8 cellular contexts compared by ENCODE assay signal in genomic region chr17:21452377-21453143, GRCh38.
DNase-seq lines count a peak whose midpoint lies in the region; ATAC-seq and TF ChIP-seq lines count a peak whose summit lies in the region.

No MANE protein-coding gene starts in this region.

- no TSS peak for BruUV-seq in PC-3 (replicated peaks; lab: Mats Ljungman, UMichigan)

- DNase-seq in GM10266 (ENCODE audit: extremely low spot score) (no peak), PC-3 (peak; percentile 54), brain microvascular endothelial cell (peak; percentile 59), sciatic nerve (ENCODE audit: low spot score) (peak; percentile 67), activated gamma-delta T cell treated with Interleukin-2 at 50 U/mL for 16 hours (no peak)

- no peaks in the 10 kb centered on the region for H3F3A ChIP-seq in PC-3 (ENCODE audit: low read length, unreplicated experiment)

- CTCF ChIA-PET in PC-3 (lab: Charles Lee) = no interaction called here

- in situ Hi-C loops in brain microvascular endothelial cell (cut with HindIII; ENCODE audit: low pct_ligation_motif_present, low sequenced_read_pairs) = no loop called here

- no peak overlapping the region for H3K4me3 ChIP-seq in PC-3 (ENCODE audit: low read length)
- peak overlapping the region; percentile 35 for H3K4me3 ChIP-seq in brain microvascular endothelial cell (ENCODE audit: low read depth, low read length)
- peak overlapping the region; percentile 39 for H3K4me3 ChIP-seq in iPS-18a (ENCODE audit: low read length)

- peaks cover 3% of the 10 kb centered on the region for H3K4me1 ChIP-seq in PC-3 (ENCODE audit: insufficient read depth, low read length)
- peaks cover 5% of the 10 kb centered on the region for H3K4me1 ChIP-seq in iPS-18a (ENCODE audit: control insufficient read depth, low read depth, low read length)

- H3K79me2 ChIP-seq in PC-3 (ENCODE audit: low read length) = no peaks in the 10 kb centered on the region

- no peak overlapping the region for H3K4me2 ChIP-seq in PC-3 (ENCODE audit: low read length)

- ATAC-seq in PC-3 (no peak), sciatic nerve (peak; percentile 85), HG03354 (IDR thresholded peaks at IDR 0.05; ENCODE audit: poor library complexity, severe bottlenecking, unreplicated experiment) (no peak), GM19395 (IDR thresholded peaks at IDR 0.05; ENCODE audit: unreplicated experiment) (no peak)

- POLR2A ChIA-PET in PC-3 (lab: Charles Lee; ENCODE audit: unreplicated experiment) = no interaction called here

- no peaks in the 10 kb centered on the region for H4K20me1 ChIP-seq in PC-3 (ENCODE audit: low read length)

- no peaks in the 10 kb centered on the region for H3K27me3 ChIP-seq in PC-3 (ENCODE audit: low read length)
- no peaks in the 10 kb centered on the region for H3K27me3 ChIP-seq in brain microvascular endothelial cell (replicated peaks)
- peaks cover 24% of the 10 kb centered on the region for H3K27me3 ChIP-seq in iPS-18a (ENCODE audit: control insufficient read depth, insufficient read depth, low read length)

- no peaks in the 10 kb centered on the region for H3K9me2 ChIP-seq in PC-3 (replicated peaks; ENCODE audit: low read length)

- TF ChIP-seq CTCF in GM10266 (IDR thresholded peaks at IDR 0.05; ENCODE audit: control insufficient read depth, insufficient read depth, low read depth, missing control alignments) (peak; percentile 28), PC-3 (conservative IDR thresholded peaks at IDR 0.05; ENCODE audit: low read depth, low read length) (peak; percentile 69), brain microvascular endothelial cell (IDR thresholded peaks at IDR 0.05; ENCODE audit: low read depth, low read length, missing control alignments) (peak; percentile 85)

- intact Hi-C loops in PC-3 (cut with micrococcal nuclease) = no loop called here
- intact Hi-C loops in sciatic nerve (cut with DNase I) = no loop called here

- H3K9ac ChIP-seq in PC-3 (ENCODE audit: low read length) (no peak overlapping the region), iPS-18a (ENCODE audit: low read length) (no peak overlapping the region)

- H3K9me3 ChIP-seq in PC-3 (ENCODE audit: low read length) (no peaks in the 10 kb centered on the region), iPS-18a (ENCODE audit: control insufficient read depth, low read depth, low read length) (no peaks in the 10 kb centered on the region)

- H3K36me3 ChIP-seq in PC-3 (ENCODE audit: low read depth, low read length) (no peaks in the 10 kb centered on the region), brain microvascular endothelial cell (replicated peaks) (no peaks in the 10 kb centered on the region), iPS-18a (ENCODE audit: control insufficient read depth, low read depth, low read length) (no peaks in the 10 kb centered on the region)

- H2AFZ ChIP-seq in PC-3 (ENCODE audit: low read length) = peak overlapping the region; percentile 63

- H3K27ac ChIP-seq in PC-3 (ENCODE audit: low read length) (no peak overlapping the region), brain microvascular endothelial cell (no peak overlapping the region), iPS-18a (ENCODE audit: low read length) (no peak overlapping the region)

Comparison
In these comparisons a context has a peak if more than half of its experiments do, and no peak if none do; other contexts are left out.
1. DNase-seq: peak in PC-3 (single experiment), brain microvascular endothelial cell (single experiment) and sciatic nerve (single experiment); none in GM10266 (single experiment) and activated gamma-delta T cell treated with Interleukin-2 at 50 U/mL for 16 hours (single experiment).
2. CTCF ChIP-seq: peak in every context shown above with its lines; median percentile 85 in brain microvascular endothelial cell; 69 in PC-3; 28 in GM10266.